24 cellular contexts compared by ENCODE assay signal in genomic region chr4:163384434-163384833, GRCh38. TPM values are rescaled to one million over a fixed set of nuclear protein-coding genes. Genes with fewer than 3 reads are reported as not detected.
"Had no signal": no experiment of that assay in that cellular context is flagged by ENCODE, and none has a peak within 500 bp of the region (broad histone marks: within the 10 kb centered on the region; RNA-seq: fewer than 3 reads in every experiment).

No MANE protein-coding gene starts in this region.

- H3K4me1 Mint-ChIP-seq: naive thymus-derived CD8-positive, alpha-beta T cell; neural progenitor cell; stimulated activated naive B cell treated with anti-CD40 and anti-IgM and Interleukin-4, amounts not matched to agents 10 μg/mL and 1 μg/mL and 100 μg/mL, for 72 hours; stimulated activated naive CD8-positive, alpha-beta T cell treated with anti-CD3 and anti-CD28 coated beads, Interleukin-15, amount 100 ng/mL, for 72 hours had no signal

- H3K27ac Mint-ChIP-seq: naive thymus-derived CD8-positive, alpha-beta T cell; neural progenitor cell; stimulated activated naive B cell treated with anti-CD40 and anti-IgM and Interleukin-4, amounts not matched to agents 10 μg/mL and 1 μg/mL and 100 μg/mL, for 72 hours had no signal

- H2AFZ ChIP-seq: neural progenitor cell had no signal

- H3K27me3 ChIP-seq: dorsolateral prefrontal cortex, gastrocnemius medialis, heart right ventricle, neural progenitor cell, ovary, right atrium auricular region, sigmoid colon, testis, tibial nerve, upper lobe of right lung had no signal

- ATAC-seq: gastrocnemius medialis; heart right ventricle; mucosa of descending colon; naive thymus-derived CD8-positive, alpha-beta T cell; stimulated activated naive B cell treated with anti-CD40 and anti-IgM and Interleukin-4, amounts not matched to agents 10 μg/mL and 1 μg/mL and 100 μg/mL, for 72 hours; stimulated activated naive CD8-positive, alpha-beta T cell treated with anti-CD3 and anti-CD28 coated beads, Interleukin-15, amount 100 ng/mL, for 72 hours; upper lobe of right lung had no signal

- H3K9me3 Mint-ChIP-seq: neural progenitor cell; stimulated activated naive CD8-positive, alpha-beta T cell treated with anti-CD3 and anti-CD28 coated beads, Interleukin-15, amount 100 ng/mL, for 72 hours had no signal

- H3K4me1 ChIP-seq: gastrocnemius medialis, heart right ventricle, neural progenitor cell, right atrium auricular region, sigmoid colon, testis, tibial nerve, upper lobe of right lung had no signal

- H3K36me3 ChIP-seq: gastrocnemius medialis, heart right ventricle, neural progenitor cell, ovary, right atrium auricular region, sigmoid colon, tibial nerve, upper lobe of right lung had no signal

- H3K36me3 Mint-ChIP-seq: naive thymus-derived CD8-positive, alpha-beta T cell; neural progenitor cell; stimulated activated naive B cell treated with anti-CD40 and anti-IgM and Interleukin-4, amounts not matched to agents 10 μg/mL and 1 μg/mL and 100 μg/mL, for 72 hours had no signal

- H3K27me3 Mint-ChIP-seq: stimulated activated naive CD8-positive, alpha-beta T cell treated with anti-CD3 and anti-CD28 coated beads, Interleukin-15, amount 100 ng/mL, for 72 hours had no signal

- H3K4me3 Mint-ChIP-seq: naive thymus-derived CD8-positive, alpha-beta T cell; neural progenitor cell; stimulated activated naive B cell treated with anti-CD40 and anti-IgM and Interleukin-4, amounts not matched to agents 10 μg/mL and 1 μg/mL and 100 μg/mL, for 72 hours; stimulated activated naive CD8-positive, alpha-beta T cell treated with anti-CD3 and anti-CD28 coated beads, Interleukin-15, amount 100 ng/mL, for 72 hours had no signal

- H3K4me2 ChIP-seq: neural progenitor cell had no signal

- H3K4me3 ChIP-seq: dorsolateral prefrontal cortex, gastrocnemius medialis, heart right ventricle, mucosa of descending colon, neural progenitor cell, ovary, right atrium auricular region, sigmoid colon, skin epidermis, testis, tibial nerve, upper lobe of right lung had no signal

- H3K27ac ChIP-seq: dorsolateral prefrontal cortex, gastrocnemius medialis, heart right ventricle, neural progenitor cell, ovary, right atrium auricular region, sigmoid colon, skin epidermis, testis, tibial nerve, upper lobe of right lung had no signal

- H3K9me3 ChIP-seq: gastrocnemius medialis, heart right ventricle, mucosa of descending colon, ovary, right atrium auricular region, sigmoid colon, testis, tibial nerve, upper lobe of right lung had no signal

- DNase-seq: cortex of kidney; dorsolateral prefrontal cortex; effector CD8-positive, alpha-beta T cell; gastrocnemius medialis; heart right ventricle; hypothalamus; kidney glomerular epithelial cell; mucosa of descending colon; naive thymus-derived CD8-positive, alpha-beta T cell; nucleus accumbens; ovary; sigmoid colon; stimulated activated CD4-positive, alpha-beta T cell treated with anti-CD3 and anti-CD28 coated beads, Interleukin-2, amount 100 ng/mL, for 24 hours; stimulated activated CD4-positive, alpha-beta T cell treated with anti-CD3 and anti-CD28 coated beads, Interleukin-4, amount 100 ng/mL, for 4 hours; stimulated activated naive B cell treated with anti-CD40 and anti-IgM and Interleukin-4, amounts not matched to agents 10 μg/mL and 1 μg/mL and 100 μg/mL, for 72 hours; stimulated activated naive CD8-positive, alpha-beta T cell treated with anti-CD3 and anti-CD28 coated beads, Interleukin-15, amount 100 ng/mL, for 72 hours; testis; upper lobe of right lung had no signal

- H3K9ac ChIP-seq: neural progenitor cell had no signal

RNA-seq across cellular contexts. Expression of gene NPY5R, which starts 40.7 kb away (rescaled TPM):
- total RNA-seq: fibroblast of lung; gastrocnemius medialis; lung microvascular endothelial cell; naive thymus-derived CD8-positive, alpha-beta T cell had no signal
- polyA plus RNA-seq: fibroblast of lung; naive thymus-derived CD8-positive, alpha-beta T cell had no signal

RNA-seq across cellular contexts. Expression of gene NPY1R, which starts 52.0 kb away (rescaled TPM):
- total RNA-seq: naive thymus-derived CD8-positive, alpha-beta T cell had no signal
- polyA plus RNA-seq: naive thymus-derived CD8-positive, alpha-beta T cell had no signal
